ENCODE assay signal across 2 cellular contexts in the genomic region with DNA sequence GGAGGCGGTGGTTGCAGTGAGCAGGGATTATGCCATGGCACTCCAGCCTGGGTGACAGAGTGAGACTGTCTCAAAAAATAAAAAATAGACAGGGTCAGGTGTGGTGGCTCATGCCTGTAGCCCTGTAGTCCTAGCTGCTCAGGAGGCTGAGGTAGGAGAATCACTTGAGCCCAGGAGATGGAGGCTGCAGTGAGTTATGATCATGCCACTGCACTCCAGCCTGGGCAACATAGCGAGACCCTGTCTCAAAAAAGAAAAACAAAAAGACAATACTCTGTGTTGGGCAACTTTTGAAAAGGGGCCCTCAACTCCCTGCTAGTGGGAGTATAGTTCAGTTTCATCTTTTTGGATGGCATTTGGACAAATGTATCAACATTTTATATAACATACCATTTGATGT.
A peak's percentile ranks its signal among the peaks of the same experiment; 100 is the strongest.
TF ChIP-seq lines count a peak whose summit lies in the region.

No MANE protein-coding gene starts in this region.

TF ChIP-seq in HEK293, 187 proteins besides CTCF, POLR2A, EP300 and RAD21:
- 0 out of 2 replicates have a peak, but pooled peaks have one; percentile 26 for TF ChIP-seq ZNF121 (tag by site-specific recombination; IDR thresholded peaks at IDR 0.05)

TF ChIP-seq in HepG2, 621 proteins besides CTCF, POLR2A, EP300 and RAD21:
- TF ChIP-seq, protein P1, sequence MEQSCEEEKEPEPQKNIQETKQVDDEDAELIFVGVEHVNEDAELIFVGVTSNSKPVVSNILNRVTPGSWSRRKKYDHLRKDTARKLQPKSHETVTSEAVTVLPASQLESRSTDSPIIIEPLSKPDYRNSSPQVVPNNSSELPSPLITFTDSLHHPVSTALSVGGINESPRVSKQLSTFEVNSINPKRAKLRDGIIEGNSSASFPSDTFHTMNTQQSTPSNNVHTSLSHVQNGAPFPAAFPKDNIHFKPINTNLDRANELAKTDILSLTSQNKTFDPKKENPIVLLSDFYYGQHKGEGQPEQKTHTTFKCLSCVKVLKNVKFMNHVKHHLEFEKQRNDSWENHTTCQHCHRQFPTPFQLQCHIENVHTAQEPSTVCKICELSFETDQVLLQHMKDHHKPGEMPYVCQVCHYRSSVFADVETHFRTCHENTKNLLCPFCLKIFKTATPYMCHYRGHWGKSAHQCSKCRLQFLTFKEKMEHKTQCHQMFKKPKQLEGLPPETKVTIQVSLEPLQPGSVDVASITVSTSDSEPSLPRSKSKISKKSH (CRISPR knock-in tag; IDR thresholded peaks at IDR 0.05; ENCODE audit: borderline replicate concordance), result 0 out of 2 replicates have a peak, but pooled peaks have one; percentile 19
- TF ChIP-seq, protein P2, sequence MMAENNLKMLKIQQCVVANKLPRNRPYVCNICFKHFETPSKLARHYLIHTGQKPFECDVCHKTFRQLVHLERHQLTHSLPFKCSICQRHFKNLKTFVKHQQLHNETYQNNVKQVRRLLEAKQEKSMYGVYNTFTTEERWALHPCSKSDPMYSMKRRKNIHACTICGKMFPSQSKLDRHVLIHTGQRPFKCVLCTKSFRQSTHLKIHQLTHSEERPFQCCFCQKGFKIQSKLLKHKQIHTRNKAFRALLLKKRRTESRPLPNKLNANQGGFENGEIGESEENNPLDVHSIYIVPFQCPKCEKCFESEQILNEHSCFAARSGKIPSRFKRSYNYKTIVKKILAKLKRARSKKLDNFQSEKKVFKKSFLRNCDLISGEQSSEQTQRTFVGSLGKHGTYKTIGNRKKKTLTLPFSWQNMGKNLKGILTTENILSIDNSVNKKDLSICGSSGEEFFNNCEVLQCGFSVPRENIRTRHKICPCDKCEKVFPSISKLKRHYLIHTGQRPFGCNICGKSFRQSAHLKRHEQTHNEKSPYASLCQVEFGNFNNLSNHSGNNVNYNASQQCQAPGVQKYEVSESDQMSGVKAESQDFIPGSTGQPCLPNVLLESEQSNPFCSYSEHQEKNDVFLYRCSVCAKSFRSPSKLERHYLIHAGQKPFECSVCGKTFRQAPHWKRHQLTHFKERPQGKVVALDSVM (CRISPR knock-in tag; IDR thresholded peaks at IDR 0.05), result peak; percentile 67
- TF ChIP-seq NFKB2 (CRISPR knock-in tag; IDR thresholded peaks at IDR 0.05; ENCODE audit: borderline replicate concordance) (0 out of 2 replicates have a peak, but pooled peaks have one; percentile 30), ZNF121 (CRISPR knock-in tag; IDR thresholded peaks at IDR 0.05) (peak; percentile 91)
TF ChIP-seq in HepG2: peak in this region for 4; not testable (repeated sequence) for 617.
